In the genomic region with DNA sequence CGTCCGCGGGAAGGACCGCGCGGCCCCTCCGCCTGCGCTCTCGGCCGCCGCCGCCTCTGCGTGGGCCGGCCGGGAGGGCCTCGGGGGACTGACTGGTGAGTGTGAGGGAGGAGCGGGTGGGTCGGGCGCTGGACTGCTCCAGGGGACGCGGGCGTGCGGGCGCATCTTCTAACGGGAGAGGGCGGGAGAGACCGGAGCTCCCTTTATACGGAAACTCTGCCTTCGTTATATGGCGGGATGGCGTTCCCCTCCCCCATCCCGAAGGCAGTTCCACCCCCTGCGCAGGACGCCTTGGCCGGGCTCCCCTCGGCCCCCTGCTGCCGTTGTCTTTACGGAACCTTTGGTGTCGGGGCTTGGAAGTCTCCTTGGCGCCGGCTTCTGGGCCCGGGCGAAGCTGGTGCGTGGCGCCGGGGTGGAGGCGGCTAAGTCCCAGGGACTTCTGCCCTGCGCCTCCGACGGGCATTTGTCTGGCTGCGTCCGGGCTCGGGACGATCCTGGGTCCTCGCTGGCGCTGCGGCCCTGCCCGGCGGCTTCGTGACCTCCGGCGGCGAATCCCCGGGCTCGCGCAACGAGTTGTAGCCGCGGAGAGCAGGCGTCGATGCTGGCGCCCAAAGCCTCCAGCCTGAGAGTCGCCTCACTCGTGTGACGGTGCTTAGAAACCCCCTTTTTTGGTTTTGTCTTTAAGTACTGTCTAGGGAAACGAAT, we compare ENCODE assay signal across 1 cellular context.
TF ChIP-seq lines count a peak whose summit lies in the region.

No MANE protein-coding gene starts in this region.

TF ChIP-seq in HepG2, 621 proteins besides CTCF, POLR2A, EP300 and RAD21 (continued from another document and continues in another):
- TF ChIP-seq ZNF329 (CRISPR knock-in tag; IDR thresholded peaks at IDR 0.05; ENCODE audit: low read depth), result peak; percentile 3; the same call in 1 of the 2 replicates
- TF ChIP-seq, protein P1, sequence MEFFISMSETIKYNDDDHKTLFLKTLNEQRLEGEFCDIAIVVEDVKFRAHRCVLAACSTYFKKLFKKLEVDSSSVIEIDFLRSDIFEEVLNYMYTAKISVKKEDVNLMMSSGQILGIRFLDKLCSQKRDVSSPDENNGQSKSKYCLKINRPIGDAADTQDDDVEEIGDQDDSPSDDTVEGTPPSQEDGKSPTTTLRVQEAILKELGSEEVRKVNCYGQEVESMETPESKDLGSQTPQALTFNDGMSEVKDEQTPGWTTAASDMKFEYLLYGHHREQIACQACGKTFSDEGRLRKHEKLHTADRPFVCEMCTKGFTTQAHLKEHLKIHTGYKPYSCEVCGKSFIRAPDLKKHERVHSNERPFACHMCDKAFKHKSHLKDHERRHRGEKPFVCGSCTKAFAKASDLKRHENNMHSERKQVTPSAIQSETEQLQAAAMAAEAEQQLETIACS (CRISPR knock-in tag; IDR thresholded peaks at IDR 0.05), result no peak
- no peak for TF ChIP-seq ZNF136 (CRISPR knock-in tag; IDR thresholded peaks at IDR 0.05; ENCODE audit: low read depth)
- TF ChIP-seq, protein P2, sequence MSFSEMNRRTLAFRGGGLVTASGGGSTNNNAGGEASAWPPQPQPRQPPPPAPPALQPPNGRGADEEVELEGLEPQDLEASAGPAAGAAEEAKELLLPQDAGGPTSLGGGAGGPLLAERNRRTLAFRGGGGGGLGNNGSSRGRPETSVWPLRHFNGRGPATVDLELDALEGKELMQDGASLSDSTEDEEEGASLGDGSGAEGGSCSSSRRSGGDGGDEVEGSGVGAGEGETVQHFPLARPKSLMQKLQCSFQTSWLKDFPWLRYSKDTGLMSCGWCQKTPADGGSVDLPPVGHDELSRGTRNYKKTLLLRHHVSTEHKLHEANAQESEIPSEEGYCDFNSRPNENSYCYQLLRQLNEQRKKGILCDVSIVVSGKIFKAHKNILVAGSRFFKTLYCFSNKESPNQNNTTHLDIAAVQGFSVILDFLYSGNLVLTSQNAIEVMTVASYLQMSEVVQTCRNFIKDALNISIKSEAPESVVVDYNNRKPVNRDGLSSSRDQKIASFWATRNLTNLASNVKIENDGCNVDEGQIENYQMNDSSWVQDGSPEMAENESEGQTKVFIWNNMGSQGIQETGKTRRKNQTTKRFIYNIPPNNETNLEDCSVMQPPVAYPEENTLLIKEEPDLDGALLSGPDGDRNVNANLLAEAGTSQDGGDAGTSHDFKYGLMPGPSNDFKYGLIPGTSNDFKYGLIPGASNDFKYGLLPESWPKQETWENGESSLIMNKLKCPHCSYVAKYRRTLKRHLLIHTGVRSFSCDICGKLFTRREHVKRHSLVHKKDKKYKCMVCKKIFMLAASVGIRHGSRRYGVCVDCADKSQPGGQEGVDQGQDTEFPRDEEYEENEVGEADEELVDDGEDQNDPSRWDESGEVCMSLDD (CRISPR knock-in tag; IDR thresholded peaks at IDR 0.05; ENCODE audit: borderline replicate concordance), result peak; percentile 60; the same call in 1 of the 2 replicates
- no peak for TF ChIP-seq ZNF674 (CRISPR knock-in tag; IDR thresholded peaks at IDR 0.05; ENCODE audit: low read depth)
- peak; percentile 7 for TF ChIP-seq TEAD3 (CRISPR knock-in tag; optimal IDR thresholded peaks at IDR 0.05; ENCODE audit: borderline replicate concordance)
- no peak for TF ChIP-seq ATF7 (IDR thresholded peaks at IDR 0.05)
- TF ChIP-seq ATF7 (CRISPR knock-in tag; IDR thresholded peaks at IDR 0.05), result no peak
- 0 out of 2 replicates have a peak, but pooled peaks have one; percentile 32 for TF ChIP-seq REL (CRISPR knock-in tag; conservative IDR thresholded peaks at IDR 0.05)
- TF ChIP-seq, protein P3, sequence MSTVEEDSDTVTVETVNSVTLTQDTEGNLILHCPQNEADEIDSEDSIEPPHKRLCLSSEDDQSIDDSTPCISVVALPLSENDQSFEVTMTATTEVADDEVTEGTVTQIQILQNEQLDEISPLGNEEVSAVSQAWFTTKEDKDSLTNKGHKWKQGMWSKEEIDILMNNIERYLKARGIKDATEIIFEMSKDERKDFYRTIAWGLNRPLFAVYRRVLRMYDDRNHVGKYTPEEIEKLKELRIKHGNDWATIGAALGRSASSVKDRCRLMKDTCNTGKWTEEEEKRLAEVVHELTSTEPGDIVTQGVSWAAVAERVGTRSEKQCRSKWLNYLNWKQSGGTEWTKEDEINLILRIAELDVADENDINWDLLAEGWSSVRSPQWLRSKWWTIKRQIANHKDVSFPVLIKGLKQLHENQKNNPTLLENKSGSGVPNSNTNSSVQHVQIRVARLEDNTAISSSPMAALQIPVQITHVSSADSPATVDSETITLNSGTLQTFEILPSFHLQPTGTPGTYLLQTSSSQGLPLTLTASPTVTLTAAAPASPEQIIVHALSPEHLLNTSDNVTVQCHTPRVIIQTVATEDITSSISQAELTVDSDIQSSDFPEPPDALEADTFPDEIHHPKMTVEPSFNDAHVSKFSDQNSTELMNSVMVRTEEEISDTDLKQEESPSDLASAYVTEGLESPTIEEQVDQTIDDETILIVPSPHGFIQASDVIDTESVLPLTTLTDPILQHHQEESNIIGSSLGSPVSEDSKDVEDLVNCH (CRISPR knock-in tag; IDR thresholded peaks at IDR 0.05), result no peak
- TF ChIP-seq ZFP41 (CRISPR knock-in tag; IDR thresholded peaks at IDR 0.05; ENCODE audit: borderline replicate concordance), result peak; percentile 77; the same call in 1 of the 2 replicates
- peak; percentile 60; the same call in 1 of the 2 replicates for TF ChIP-seq ZSCAN12 (CRISPR knock-in tag; IDR thresholded peaks at IDR 0.05)
- TF ChIP-seq HIVEP1 (CRISPR knock-in tag; IDR thresholded peaks at IDR 0.05), result no peak
- no peak for TF ChIP-seq JUNB (CRISPR knock-in tag; IDR thresholded peaks at IDR 0.05; ENCODE audit: borderline replicate concordance)
- 0 out of 2 replicates have a peak, but pooled peaks have one; percentile 65 for TF ChIP-seq ZNF44 (CRISPR knock-in tag; IDR thresholded peaks at IDR 0.05)
- peak; percentile 72 for TF ChIP-seq AGO2 (optimal IDR thresholded peaks at IDR 0.05; ENCODE audit: low read depth, low read length)
- peak; percentile 82; the same call in 1 of the 2 replicates for TF ChIP-seq ZSCAN9 (CRISPR knock-in tag; IDR thresholded peaks at IDR 0.05; ENCODE audit: borderline replicate concordance)
- peak; percentile 80; the same call in 1 of the 2 replicates for TF ChIP-seq ZNF30 (CRISPR knock-in tag; IDR thresholded peaks at IDR 0.05)
- TF ChIP-seq KDM5A (IDR thresholded peaks at IDR 0.05; ENCODE audit: borderline replicate concordance, low read length), result peak; percentile 30; the same call in 1 of the 2 replicates
- peak; percentile 52; the same call in 1 of the 2 replicates for TF ChIP-seq ZSCAN31 (CRISPR knock-in tag; IDR thresholded peaks at IDR 0.05; ENCODE audit: low read depth)
- TF ChIP-seq ZNF432 (CRISPR knock-in tag; IDR thresholded peaks at IDR 0.05; ENCODE audit: borderline replicate concordance), result no peak
- peak; percentile 26; the same call in 1 of the 2 replicates for TF ChIP-seq ZNF841 (CRISPR knock-in tag; IDR thresholded peaks at IDR 0.05; ENCODE audit: borderline replicate concordance)
- TF ChIP-seq, protein P4, sequence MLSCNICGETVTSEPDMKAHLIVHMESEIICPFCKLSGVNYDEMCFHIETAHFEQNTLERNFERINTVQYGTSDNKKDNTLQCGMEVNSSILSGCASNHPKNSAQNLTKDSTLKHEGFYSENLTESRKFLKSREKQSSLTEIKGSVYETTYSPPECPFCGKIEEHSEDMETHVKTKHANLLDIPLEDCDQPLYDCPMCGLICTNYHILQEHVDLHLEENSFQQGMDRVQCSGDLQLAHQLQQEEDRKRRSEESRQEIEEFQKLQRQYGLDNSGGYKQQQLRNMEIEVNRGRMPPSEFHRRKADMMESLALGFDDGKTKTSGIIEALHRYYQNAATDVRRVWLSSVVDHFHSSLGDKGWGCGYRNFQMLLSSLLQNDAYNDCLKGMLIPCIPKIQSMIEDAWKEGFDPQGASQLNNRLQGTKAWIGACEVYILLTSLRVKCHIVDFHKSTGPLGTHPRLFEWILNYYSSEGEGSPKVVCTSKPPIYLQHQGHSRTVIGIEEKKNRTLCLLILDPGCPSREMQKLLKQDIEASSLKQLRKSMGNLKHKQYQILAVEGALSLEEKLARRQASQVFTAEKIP (CRISPR knock-in tag; IDR thresholded peaks at IDR 0.05; ENCODE audit: borderline replicate concordance), result no peak
- peak; percentile 53 for TF ChIP-seq YEATS4 (CRISPR knock-in tag; IDR thresholded peaks at IDR 0.05; ENCODE audit: borderline replicate concordance)
- no peak for TF ChIP-seq NFATC3 (CRISPR knock-in tag; IDR thresholded peaks at IDR 0.05)
- no peak for TF ChIP-seq ZSCAN22 (CRISPR knock-in tag; IDR thresholded peaks at IDR 0.05)
- 0 out of 2 replicates have a peak, but pooled peaks have one; percentile 40 for TF ChIP-seq ZNF101 (CRISPR knock-in tag; IDR thresholded peaks at IDR 0.05; ENCODE audit: borderline replicate concordance, low read depth)
- TF ChIP-seq, protein P5, sequence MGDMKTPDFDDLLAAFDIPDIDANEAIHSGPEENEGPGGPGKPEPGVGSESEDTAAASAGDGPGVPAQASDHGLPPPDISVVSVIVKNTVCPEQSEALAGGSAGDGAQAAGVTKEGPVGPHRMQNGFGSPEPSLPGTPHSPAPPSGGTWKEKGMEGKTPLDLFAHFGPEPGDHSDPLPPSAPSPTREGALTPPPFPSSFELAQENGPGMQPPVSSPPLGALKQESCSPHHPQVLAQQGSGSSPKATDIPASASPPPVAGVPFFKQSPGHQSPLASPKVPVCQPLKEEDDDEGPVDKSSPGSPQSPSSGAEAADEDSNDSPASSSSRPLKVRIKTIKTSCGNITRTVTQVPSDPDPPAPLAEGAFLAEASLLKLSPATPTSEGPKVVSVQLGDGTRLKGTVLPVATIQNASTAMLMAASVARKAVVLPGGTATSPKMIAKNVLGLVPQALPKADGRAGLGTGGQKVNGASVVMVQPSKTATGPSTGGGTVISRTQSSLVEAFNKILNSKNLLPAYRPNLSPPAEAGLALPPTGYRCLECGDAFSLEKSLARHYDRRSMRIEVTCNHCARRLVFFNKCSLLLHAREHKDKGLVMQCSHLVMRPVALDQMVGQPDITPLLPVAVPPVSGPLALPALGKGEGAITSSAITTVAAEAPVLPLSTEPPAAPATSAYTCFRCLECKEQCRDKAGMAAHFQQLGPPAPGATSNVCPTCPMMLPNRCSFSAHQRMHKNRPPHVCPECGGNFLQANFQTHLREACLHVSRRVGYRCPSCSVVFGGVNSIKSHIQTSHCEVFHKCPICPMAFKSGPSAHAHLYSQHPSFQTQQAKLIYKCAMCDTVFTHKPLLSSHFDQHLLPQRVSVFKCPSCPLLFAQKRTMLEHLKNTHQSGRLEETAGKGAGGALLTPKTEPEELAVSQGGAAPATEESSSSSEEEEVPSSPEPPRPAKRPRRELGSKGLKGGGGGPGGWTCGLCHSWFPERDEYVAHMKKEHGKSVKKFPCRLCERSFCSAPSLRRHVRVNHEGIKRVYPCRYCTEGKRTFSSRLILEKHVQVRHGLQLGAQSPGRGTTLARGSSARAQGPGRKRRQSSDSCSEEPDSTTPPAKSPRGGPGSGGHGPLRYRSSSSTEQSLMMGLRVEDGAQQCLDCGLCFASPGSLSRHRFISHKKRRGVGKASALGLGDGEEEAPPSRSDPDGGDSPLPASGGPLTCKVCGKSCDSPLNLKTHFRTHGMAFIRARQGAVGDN (CRISPR knock-in tag; IDR thresholded peaks at IDR 0.05), result peak; percentile 31; the same call in 1 of the 2 replicates
- TF ChIP-seq KAT7 (CRISPR knock-in tag; IDR thresholded peaks at IDR 0.05; ENCODE audit: borderline replicate concordance), result peak; percentile 83
- TF ChIP-seq ZNF761 (CRISPR knock-in tag; conservative IDR thresholded peaks at IDR 0.05), result no peak
- TF ChIP-seq, protein P6, sequence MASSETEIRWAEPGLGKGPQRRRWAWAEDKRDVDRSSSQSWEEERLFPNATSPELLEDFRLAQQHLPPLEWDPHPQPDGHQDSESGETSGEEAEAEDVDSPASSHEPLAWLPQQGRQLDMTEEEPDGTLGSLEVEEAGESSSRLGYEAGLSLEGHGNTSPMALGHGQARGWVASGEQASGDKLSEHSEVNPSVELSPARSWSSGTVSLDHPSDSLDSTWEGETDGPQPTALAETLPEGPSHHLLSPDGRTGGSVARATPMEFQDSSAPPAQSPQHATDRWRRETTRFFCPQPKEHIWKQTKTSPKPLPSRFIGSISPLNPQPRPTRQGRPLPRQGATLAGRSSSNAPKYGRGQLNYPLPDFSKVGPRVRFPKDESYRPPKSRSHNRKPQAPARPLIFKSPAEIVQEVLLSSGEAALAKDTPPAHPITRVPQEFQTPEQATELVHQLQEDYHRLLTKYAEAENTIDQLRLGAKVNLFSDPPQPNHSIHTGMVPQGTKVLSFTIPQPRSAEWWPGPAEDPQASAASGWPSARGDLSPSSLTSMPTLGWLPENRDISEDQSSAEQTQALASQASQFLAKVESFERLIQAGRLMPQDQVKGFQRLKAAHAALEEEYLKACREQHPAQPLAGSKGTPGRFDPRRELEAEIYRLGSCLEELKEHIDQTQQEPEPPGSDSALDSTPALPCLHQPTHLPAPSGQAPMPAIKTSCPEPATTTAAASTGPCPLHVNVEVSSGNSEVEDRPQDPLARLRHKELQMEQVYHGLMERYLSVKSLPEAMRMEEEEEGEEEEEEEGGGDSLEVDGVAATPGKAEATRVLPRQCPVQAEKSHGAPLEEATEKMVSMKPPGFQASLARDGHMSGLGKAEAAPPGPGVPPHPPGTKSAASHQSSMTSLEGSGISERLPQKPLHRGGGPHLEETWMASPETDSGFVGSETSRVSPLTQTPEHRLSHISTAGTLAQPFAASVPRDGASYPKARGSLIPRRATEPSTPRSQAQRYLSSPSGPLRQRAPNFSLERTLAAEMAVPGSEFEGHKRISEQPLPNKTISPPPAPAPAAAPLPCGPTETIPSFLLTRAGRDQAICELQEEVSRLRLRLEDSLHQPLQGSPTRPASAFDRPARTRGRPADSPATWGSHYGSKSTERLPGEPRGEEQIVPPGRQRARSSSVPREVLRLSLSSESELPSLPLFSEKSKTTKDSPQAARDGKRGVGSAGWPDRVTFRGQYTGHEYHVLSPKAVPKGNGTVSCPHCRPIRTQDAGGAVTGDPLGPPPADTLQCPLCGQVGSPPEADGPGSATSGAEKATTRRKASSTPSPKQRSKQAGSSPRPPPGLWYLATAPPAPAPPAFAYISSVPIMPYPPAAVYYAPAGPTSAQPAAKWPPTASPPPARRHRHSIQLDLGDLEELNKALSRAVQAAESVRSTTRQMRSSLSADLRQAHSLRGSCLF (CRISPR knock-in tag; IDR thresholded peaks at IDR 0.05; ENCODE audit: borderline replicate concordance), result 0 out of 2 replicates have a peak, but pooled peaks have one; percentile 60
- no peak for TF ChIP-seq STAG1 (CRISPR knock-in tag; IDR thresholded peaks at IDR 0.05)
